In the genomic region with DNA sequence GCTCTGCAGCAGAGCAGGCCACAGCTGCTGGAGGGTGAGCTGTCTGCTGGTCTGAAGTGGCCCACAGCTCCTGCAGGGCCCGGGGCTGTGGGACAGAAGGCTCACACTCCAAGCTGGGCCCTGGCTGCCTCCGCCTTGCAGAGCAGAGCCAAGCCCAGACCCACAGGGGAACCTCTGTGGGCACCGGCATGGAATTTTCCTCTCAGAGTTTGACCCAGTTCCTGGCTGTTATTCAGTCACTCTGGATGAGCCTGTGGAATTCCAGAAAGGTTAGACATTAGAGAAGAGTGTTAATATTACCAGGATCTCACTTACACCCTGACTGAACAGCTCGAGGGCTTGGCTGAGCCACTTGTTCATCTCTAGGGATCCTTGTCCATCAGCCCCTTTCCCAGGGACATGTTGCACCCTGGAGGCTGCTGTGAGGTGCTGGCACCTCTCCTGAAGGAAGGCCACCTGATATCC, we compare ENCODE assay signal across 23 cellular contexts. TPM values are rescaled to one million over a fixed set of nuclear protein-coding genes. Genes with fewer than 3 reads are reported as not detected.
DNase-seq lines count a peak whose midpoint lies in the region; ATAC-seq lines count a peak whose summit lies in the region.
"Had no signal": no experiment of that assay in that cellular context is flagged by ENCODE, and none has a peak within 500 bp of the region (broad histone marks: within the 10 kb centered on the region; RNA-seq: fewer than 3 reads in every experiment).

No MANE protein-coding gene starts in this region.

- ATAC-seq in Right ventricle myocardium superior (ENCODE audit: poor library complexity) (peak; percentile 49), GM18498 (IDR thresholded peaks at IDR 0.05; ENCODE audit: unreplicated experiment) (no peak)
- ATAC-seq: left colon, WTC11 had no signal

- intact Hi-C loops in Right ventricle myocardium superior (cut with DNase I) = no loop called here
- intact Hi-C loops in cardiac septum (cut with DNase I) = no loop called here

- DNase-seq in Right ventricle myocardium superior = no peak
- no peak for DNase-seq in cardiac septum (ENCODE audit: low spot score)
- peak; percentile 26 for DNase-seq in cerebellar cortex (ENCODE audit: low spot score)
- DNase-seq in left kidney (ENCODE audit: low read depth, low spot score) = peak; percentile 37
- no peak for DNase-seq in NCI-H187 (lab: John Stamatoyannopoulos, UW)
- no peak for DNase-seq in occipital lobe (lab: John Stamatoyannopoulos, UW)
- DNase-seq: 8988T; activated naive CD8-positive, alpha-beta T cell treated with anti-CD3 and anti-CD28 coated beads, Interleukin-2, amount 10 ng/mL, durations not matched to agents 7 days and 5 days; DMS79; effector CD4-positive, alpha-beta T cell; left colon; NCI-H1436; stimulated activated CD4-positive, alpha-beta T cell treated with anti-CD3 and anti-CD28 coated beads, Interleukin-12 subunit alpha, Interleukin-12 subunit beta, amount 100 ng/mL, for 4 hours; stimulated activated naive B cell treated with anti-CD40 and anti-IgM and Interleukin-4, amounts not matched to agents 10 μg/mL and 1 μg/mL and 100 μg/mL, for 72 hours had no signal

- peak overlapping the region; percentile 11 for H3K27ac ChIP-seq in temporal lobe (ENCODE audit: low read depth, low read length)

RNA-seq across cellular contexts. Expression of gene IL9, which starts 17.5 kb away (rescaled TPM):
- not detected for total RNA-seq in Right ventricle myocardium superior
- not detected for total RNA-seq in cardiac septum
- not detected for total RNA-seq in temporal lobe
- total RNA-seq in occipital lobe = not detected
- total RNA-seq: activated naive CD8-positive, alpha-beta T cell treated with anti-CD3 and anti-CD28 coated beads, Interleukin-2, amount 10 ng/mL, durations not matched to agents 7 days and 5 days; bronchial epithelial cell; fibroblast of lung; HT1080; left colon; LHCN-M2; posterior vena cava; ureter; WTC11 had no signal

RNA-seq across cellular contexts. Expression of gene SLC25A48, which starts 43.7 kb away (rescaled TPM):
- total RNA-seq in Right ventricle myocardium superior (not detected), cardiac septum (not detected), temporal lobe (1.2 TPM), occipital lobe (0.62 TPM)
- total RNA-seq: activated naive CD8-positive, alpha-beta T cell treated with anti-CD3 and anti-CD28 coated beads, Interleukin-2, amount 10 ng/mL, durations not matched to agents 7 days and 5 days; bronchial epithelial cell; fibroblast of lung; LHCN-M2; ureter had no signal

Comparison
In these comparisons a context has a peak if more than half of its experiments do, and no peak if none do; other contexts are left out.
1. DNase-seq: peak in cerebellar cortex (single experiment) and left kidney (single experiment); none in Right ventricle myocardium superior (single experiment), cardiac septum (single experiment), NCI-H187 (0 of 2) and occipital lobe (single experiment).